In the genomic region with DNA sequence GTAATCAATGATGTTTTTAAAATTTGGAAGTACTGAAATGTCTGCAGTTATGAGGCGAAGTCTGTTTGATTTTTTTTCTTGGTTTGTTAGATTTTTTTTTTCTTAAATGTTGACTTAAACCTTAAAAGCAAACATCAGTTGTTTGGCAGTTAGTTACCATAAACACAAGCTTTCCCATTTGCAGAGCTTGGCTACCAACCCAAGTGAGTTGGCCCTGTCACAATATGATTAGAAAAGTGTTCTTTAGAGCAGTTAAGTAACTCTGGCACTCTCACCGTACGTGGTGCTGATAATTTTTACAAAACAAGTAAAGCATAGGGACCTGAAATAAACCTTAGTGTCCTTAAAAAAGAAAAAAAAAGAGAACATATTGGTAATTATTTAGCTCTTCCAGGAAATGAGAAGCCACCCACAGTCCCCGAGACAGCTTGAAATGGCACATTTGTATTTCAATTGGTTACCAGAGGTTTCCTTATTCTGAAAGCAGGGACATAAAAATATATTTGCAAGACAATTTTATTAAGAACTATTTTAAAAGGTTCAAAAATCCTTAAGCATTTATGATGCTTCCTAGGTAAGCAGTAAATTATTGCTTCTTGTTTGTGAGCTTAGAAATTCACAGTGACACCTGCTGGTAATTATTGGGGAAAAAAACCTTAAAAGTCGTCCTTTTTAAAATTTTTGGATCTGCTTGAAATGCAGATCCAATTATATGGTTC, we compare ENCODE assay signal across 10 cellular contexts. TPM values are rescaled to one million over a fixed set of nuclear protein-coding genes. Genes with fewer than 3 reads are reported as not detected.
DNase-seq lines count a peak whose midpoint lies in the region; ATAC-seq and TF ChIP-seq lines count a peak whose summit lies in the region.
"Had no signal": no experiment of that assay in that cellular context is flagged by ENCODE, and none has a peak within 500 bp of the region (broad histone marks: within the 10 kb centered on the region; RNA-seq: fewer than 3 reads in every experiment).

No MANE protein-coding gene starts in this region.

- H3K27me3 ChIP-seq in heart left ventricle (peaks cover 0 to 62% (median 0%) of the 10 kb centered on the region in 9 donors), vagina (no peaks in the 10 kb centered on the region)

- intact Hi-C loops in heart left ventricle (cut with DNase I), result loop anchor here in 6 of 10 donors (5.0 kb wide), 2 partner anchors 391 to 441 kb away; no protein-coding TSS in a partner anchor
- intact Hi-C loops in Right ventricle myocardium superior (cut with DNase I), result no loop called here
- intact Hi-C loops in vagina (cut with DNase I), result no loop called here

- H3K9me3 Mint-ChIP-seq in glutamatergic neuron (ENCODE audit: unreplicated experiment), result peaks cover 4% of the 10 kb centered on the region
- H3K9me3 Mint-ChIP-seq: naive thymus-derived CD8-positive, alpha-beta T cell had no signal

- no peaks in the 10 kb centered on the region for H3K9me3 ChIP-seq in heart left ventricle
- no peaks in the 10 kb centered on the region for H3K9me3 ChIP-seq in vagina

- peaks cover 3% of the 10 kb centered on the region for H3K4me1 Mint-ChIP-seq in glutamatergic neuron (ENCODE audit: low read depth, unreplicated experiment)

- TF ChIP-seq POLR2A in heart left ventricle (IDR thresholded peaks at IDR 0.05) (no peak), vagina (IDR thresholded peaks at IDR 0.05) (no peak)

- H3K36me3 Mint-ChIP-seq in glutamatergic neuron (ENCODE audit: unreplicated experiment), result no peaks in the 10 kb centered on the region
- H3K36me3 Mint-ChIP-seq: naive thymus-derived CD8-positive, alpha-beta T cell had no signal

- H3K27ac Mint-ChIP-seq in glutamatergic neuron (ENCODE audit: unreplicated experiment), result no peak overlapping the region
- H3K27ac Mint-ChIP-seq: naive thymus-derived CD8-positive, alpha-beta T cell had no signal

- H3K4me3 ChIP-seq in heart left ventricle (peak overlapping the region in 11 of 12 donors; percentile 56 to 89 (median 81)), vagina (peak overlapping the region in 1 of 2 donors; percentile 64)

- peaks cover 7% of the 10 kb centered on the region for H3K27me3 Mint-ChIP-seq in glutamatergic neuron (ENCODE audit: unreplicated experiment)

- H3K36me3 ChIP-seq in heart left ventricle (peaks cover 0 to 36% (median 3%) of the 10 kb centered on the region in 9 donors), vagina (no peaks in the 10 kb centered on the region)

- peaks cover 0 to 37% (median 10%) of the 10 kb centered on the region in 12 donors for H3K4me1 ChIP-seq in heart left ventricle
- peaks cover 17% of the 10 kb centered on the region for H3K4me1 ChIP-seq in vagina

- TF ChIP-seq CTCF in heart left ventricle (IDR thresholded peaks at IDR 0.05) (peak in 11 of 12 donors; percentile 22 to 68 (median 49)), glutamatergic neuron (IDR thresholded peaks at IDR 0.05; ENCODE audit: partially characterized antibody, unreplicated experiment) (peak; percentile 46), vagina (IDR thresholded peaks at IDR 0.05) (peak in 2 of 3 experiments; percentile 24)

- peak overlapping the region in 11 of 12 donors; percentile 41 to 99 (median 94) for H3K27ac ChIP-seq in heart left ventricle
- H3K27ac ChIP-seq in vagina, result no peak overlapping the region

- in situ Hi-C loops in SK-MEL-5 (cut with HindIII; ENCODE audit: low pct_unique_long_range_greater_than_20kb, low sequenced_read_pairs), result no loop called here

- H3K4me3 Mint-ChIP-seq in glutamatergic neuron (ENCODE audit: unreplicated experiment), result no peak overlapping the region
- H3K4me3 Mint-ChIP-seq: naive thymus-derived CD8-positive, alpha-beta T cell had no signal

- WGBS in heart left ventricle, 4 donors, result 15 to 24% (median 21%) methylated on average over 5 of the region's 5 CpGs

- ATAC-seq in heart left ventricle, result no peak
- ATAC-seq in Right ventricle myocardium superior (ENCODE audit: poor library complexity), result no peak
- ATAC-seq in HG02970 (IDR thresholded peaks at IDR 0.05; ENCODE audit: low FRiP score, unreplicated experiment), result no peak
- ATAC-seq: naive thymus-derived CD8-positive, alpha-beta T cell had no signal

- DNase-seq in heart left ventricle (peak in 2 of 5 donors; percentile 32 to 36), Right ventricle myocardium superior (no peak), SK-MEL-5 (ENCODE audit: low read depth, low spot score) (peak; percentile 52), glutamatergic neuron (no peak), vagina (ENCODE audit: extremely low spot score in 2 of 2) (no peak), D341Med (ENCODE audit: low spot score) (no peak)
- no peak for DNase-seq in stimulated activated CD4-positive, alpha-beta T cell treated with anti-CD3 and anti-CD28 coated beads, Interleukin-4, amount 100 ng/mL, for 4 hours

RNA-seq across cellular contexts. Expression of a gene that starts 3.9 kb away (rescaled TPM):
- total RNA-seq in heart left ventricle (10 to 100 TPM; 29.2 to 50.9 (median 40.6) TPM), Right ventricle myocardium superior (60.6 TPM), glutamatergic neuron (ENCODE audit: unreplicated experiment) (2.1 TPM), vagina (0.98 TPM)
- 10 to 100 TPM; 19.9 to 21.4 TPM for polyA plus RNA-seq in heart left ventricle
- 8.5 and 9.9 TPM in 2 replicates for total RNA-seq in SK-MEL-5 (2014; rRNA removed; shearing (Covaris generic))
- 20.4 and 23.1 TPM in 2 replicates for polyA plus RNA-seq in SK-MEL-5 (2015; cell fraction: cytosol; rRNA removed)
- polyA plus RNA-seq in SK-MEL-5 (2015; cell fraction: nucleus; rRNA removed), result 19.3 and 24.6 TPM in 2 replicates
- total RNA-seq: T-helper 2 cell treated with Interferon-gamma antibody and Interleukin-4, amounts not matched to agents 100 ng/mL and 5 ng/mL, for 36 hours had no signal

RNA-seq across cellular contexts. Expression of a gene that starts 37.4 kb away (rescaled TPM):
- total RNA-seq in heart left ventricle (10 to 100 TPM in 3 of 9 donors, 1 to 10 TPM in 6; 6.4 to 23.1 (median 9.9) TPM), Right ventricle myocardium superior (12.7 TPM), glutamatergic neuron (ENCODE audit: unreplicated experiment) (23.5 TPM), vagina (48.6 TPM)
- polyA plus RNA-seq in heart left ventricle, result 1 to 10 TPM; 3.8 to 6.4 TPM
- total RNA-seq in SK-MEL-5 (2014; rRNA removed; shearing (Covaris generic)), result 22.5 and 23.7 TPM in 2 replicates
- 23.8 and 33.2 TPM in 2 replicates for polyA plus RNA-seq in SK-MEL-5 (2015; cell fraction: cytosol; rRNA removed)
- polyA plus RNA-seq in SK-MEL-5 (2015; cell fraction: nucleus; rRNA removed), result 28.3 and 31.7 TPM in 2 replicates

Comparison
In these comparisons a context has a peak if more than half of its experiments do, and no peak if none do; other contexts are left out.
1. intact Hi-C loops: an anchor here in heart left ventricle (5.0 kb wide); none called in Right ventricle myocardium superior and vagina.